21 cellular contexts compared by ENCODE assay signal in genomic region chr19:49835562-49835961, GRCh38.
"Had no signal": no experiment of that assay in that cellular context is flagged by ENCODE, and none has a peak within 500 bp of the region (broad histone marks: within the 10 kb centered on the region; RNA-seq: fewer than 3 reads in every experiment).

No MANE protein-coding gene starts in this region.

- ATAC-seq: effector memory CD8-positive, alpha-beta T cell; left lung; naive thymus-derived CD4-positive, alpha-beta T cell; stimulated activated naive B cell treated with anti-CD40 and anti-IgM and Interleukin-4, amounts not matched to agents 10 μg/mL and 1 μg/mL and 100 μg/mL, for 72 hours had no signal

- H3K27me3 ChIP-seq: left lung, neural progenitor cell, sigmoid colon, spleen, stomach, thyroid gland, vagina had no signal

- H3K4me3 ChIP-seq: coronary artery, left lung, neural progenitor cell, prostate gland, sigmoid colon, skin epidermis, spleen, stomach, thyroid gland, vagina had no signal

- H3K9ac ChIP-seq: neural progenitor cell had no signal

- H3K4me2 ChIP-seq: neural progenitor cell had no signal

- H3K27ac ChIP-seq: coronary artery, left lung, neural progenitor cell, prostate gland, sigmoid colon, skin epidermis, spleen, stomach, thyroid gland, vagina had no signal

- H3K36me3 ChIP-seq: neural progenitor cell had no signal

- H3K4me1 ChIP-seq: neural progenitor cell, prostate gland, thyroid gland, vagina had no signal

- DNase-seq: effector memory CD8-positive, alpha-beta T cell; head of caudate nucleus; left lung; mesendoderm; midbrain; naive thymus-derived CD4-positive, alpha-beta T cell; sigmoid colon; spleen; stimulated activated CD4-positive, alpha-beta T cell treated with anti-CD3 and anti-CD28 coated beads, Interleukin-4, amount 100 ng/mL, for 4 hours; stimulated activated naive B cell treated with anti-CD40 and anti-IgM and Interleukin-4, amounts not matched to agents 10 μg/mL and 1 μg/mL and 100 μg/mL, for 72 hours; stomach; thyroid gland; trophoblast cell had no signal

- H2AFZ ChIP-seq: neural progenitor cell had no signal

- H3K9me3 ChIP-seq: left lung, prostate gland, sigmoid colon, spleen, stomach, thyroid gland, vagina had no signal

- FAIRE-seq: endometrium, frontal cortex, keratinocyte had no signal
